In genomic region chr2:106582431-106583143, GRCh38 we compare ENCODE assay signal across 8 cellular contexts.
DNase-seq lines count a peak whose midpoint lies in the region; ATAC-seq and TF ChIP-seq lines count a peak whose summit lies in the region.

No MANE protein-coding gene starts in this region.

- TF ChIP-seq CTCF in DND-41 (IDR thresholded peaks at IDR 0.05; ENCODE audit: borderline replicate concordance, extremely low read depth, low read length, poor library complexity, severe bottlenecking), result peak; percentile 93
- TF ChIP-seq CTCF in KMS-11 (conservative IDR thresholded peaks at IDR 0.05; ENCODE audit: low read depth, low read length), result peak; percentile 76
- TF ChIP-seq CTCF in RWPE1 (conservative IDR thresholded peaks at IDR 0.05; ENCODE audit: low read depth), result peak; percentile 90
- peak in 1 of 3 donors; percentile 52 for TF ChIP-seq CTCF in omental fat pad (IDR thresholded peaks at IDR 0.05)
- peak; percentile 77 to 83 for TF ChIP-seq CTCF in tibial artery (IDR thresholded peaks at IDR 0.05)

- CTCF ChIA-PET in RWPE1 (lab: Yijun Ruan, JAX), result interaction anchor here (0.5 to 2.0 kb wide), 15 partner anchors 10 to 1082 kb away, joined by 3 to 7 read pairs (median 4); no protein-coding TSS in a partner anchor

- H3K27ac ChIP-seq in DND-41 (ENCODE audit: low read length), result no peak overlapping the region
- H3K27ac ChIP-seq in KMS-11, result no peak overlapping the region
- H3K27ac ChIP-seq in RWPE1, result no peak overlapping the region
- no peak overlapping the region for H3K27ac ChIP-seq in tibial artery

- intact Hi-C loops in tibial artery (cut with DNase I; ENCODE audit: low total_unique reads), result loop anchor here (2.0 kb wide), 1 partner anchor 480 kb away; no protein-coding TSS in a partner anchor

- H4K20me1 ChIP-seq in DND-41 (ENCODE audit: insufficient read depth, low read length), result no peaks in the 10 kb centered on the region
- no peaks in the 10 kb centered on the region for H4K20me1 ChIP-seq in KMS-11 (ENCODE audit: insufficient read depth)

- H2AFZ ChIP-seq in DND-41 (ENCODE audit: low read depth, low read length) (0 out of 2 replicates have a peak overlapping the region, but pooled peaks have one; percentile 59), KMS-11 (ENCODE audit: low read depth) (peak overlapping the region; percentile 74)

- ATAC-seq in DND-41 (ENCODE audit: insufficient read depth, low read depth) (peak; percentile 69), GM21723 (IDR thresholded peaks at IDR 0.05; ENCODE audit: unreplicated experiment) (peak; percentile 78), omental fat pad (ENCODE audit: low FRiP score) (peak; percentile 89)

- H3K36me3 ChIP-seq in DND-41 (ENCODE audit: insufficient read depth, low read length) (no peaks in the 10 kb centered on the region), KMS-11 (ENCODE audit: insufficient read depth) (no peaks in the 10 kb centered on the region), tibial artery (no peaks in the 10 kb centered on the region)

- H3K9me3 ChIP-seq in DND-41 (ENCODE audit: insufficient read depth, low read length, severe bottlenecking) (no peaks in the 10 kb centered on the region), tibial artery (no peaks in the 10 kb centered on the region)

- POLR2A ChIA-PET in RWPE1 (lab: Yijun Ruan, JAX; ENCODE audit: low non-redundant PET), result no interaction called here

- H3K9ac ChIP-seq in DND-41 (ENCODE audit: low read depth, low read length) (no peak overlapping the region), KMS-11 (no peak overlapping the region; the same call in 1 of the 2 replicates)

- DNase-seq in DND-41 (peak; percentile 70), RWPE1 (ENCODE audit: low spot score) (peak; percentile 89), germinal center (ENCODE audit: low spot score) (peak; percentile 73), omental fat pad (ENCODE audit: low spot score) (peak; percentile 42), tibial artery (peak; percentile 67 to 86)
- peak; percentile 7 to 51 (median 18) for DNase-seq in activated naive CD4-positive, alpha-beta T cell (lab: John Stamatoyannopoulos, UW)

- H3K4me2 ChIP-seq in DND-41 (ENCODE audit: insufficient read depth, low read length) (peak overlapping the region; percentile 79), KMS-11 (peak overlapping the region; percentile 66)

- H3K4me3 ChIP-seq in DND-41 (ENCODE audit: low read depth in 1 of 2, low read length in 2 of 2) (peak overlapping the region in 1 of 2 experiments; percentile 58; a peak in 2 of 4 replicates), KMS-11 (IDR thresholded peaks at IDR 0.05; ENCODE audit: insufficient read depth, low read depth, low read length) (no peak overlapping the region), tibial artery (peak overlapping the region; percentile 32 to 44)

- H3K27me3 ChIP-seq in DND-41 (ENCODE audit: insufficient read depth, low read length, poor library complexity) (peaks cover 35% of the 10 kb centered on the region), KMS-11 (ENCODE audit: insufficient read depth, low read depth) (no peaks in the 10 kb centered on the region), tibial artery (peaks cover 0 to 17% of the 10 kb centered on the region in 2 donors)

- H3K79me2 ChIP-seq in DND-41 (ENCODE audit: insufficient read depth, low read length) (no peaks in the 10 kb centered on the region), KMS-11 (ENCODE audit: insufficient read depth, low read depth) (no peaks in the 10 kb centered on the region)

- H3K4me1 ChIP-seq in DND-41 (ENCODE audit: insufficient read depth, low read length) (peaks cover 15% of the 10 kb centered on the region), KMS-11 (ENCODE audit: low read depth, poor library complexity, severe bottlenecking) (no peaks in the 10 kb centered on the region), tibial artery (peaks cover 0 to 6% (median 3%) of the 10 kb centered on the region in 4 donors)

Comparison
In these comparisons a context has a peak if more than half of its experiments do, and no peak if none do; other contexts are left out.
1. DNase-seq: peak in every context shown above with its lines; median percentile 89 in RWPE1; 76 in tibial artery; 73 in germinal center; 70 in DND-41; 42 in omental fat pad; 18 in activated naive CD4-positive, alpha-beta T cell.